In genomic region chr17:46785696-46786095, GRCh38 we compare ENCODE assay signal across 2 cellular contexts.
TF ChIP-seq lines count a peak whose summit lies in the region.

No MANE protein-coding gene starts in this region.

TF ChIP-seq in HepG2, 621 proteins besides CTCF, POLR2A, EP300 and RAD21:
- 0 out of 2 replicates have a peak, but pooled peaks have one; percentile 18 for TF ChIP-seq ZNF343 (CRISPR knock-in tag; IDR thresholded peaks at IDR 0.05)
- no peak for TF ChIP-seq ZNF7 (CRISPR knock-in tag; IDR thresholded peaks at IDR 0.05)
- TF ChIP-seq TEAD3 (CRISPR knock-in tag; optimal IDR thresholded peaks at IDR 0.05; ENCODE audit: borderline replicate concordance): peak; percentile 42
- no peak for TF ChIP-seq FOXA3 (CRISPR knock-in tag; IDR thresholded peaks at IDR 0.05)
- TF ChIP-seq ZFX (CRISPR knock-in tag; IDR thresholded peaks at IDR 0.05; ENCODE audit: low read depth): no peak
- TF ChIP-seq ZNF264 (CRISPR knock-in tag; IDR thresholded peaks at IDR 0.05): no peak
- TF ChIP-seq ZSCAN25 (CRISPR knock-in tag; IDR thresholded peaks at IDR 0.05): peak; percentile 69; the same call in 1 of the 2 replicates
- no peak for TF ChIP-seq GABPA (IDR thresholded peaks at IDR 0.05; ENCODE audit: low read depth, low read length)
- TF ChIP-seq GABPA (CRISPR knock-in tag; IDR thresholded peaks at IDR 0.05; ENCODE audit: low read depth): no peak
- no peak for TF ChIP-seq THAP11 (CRISPR knock-in tag; IDR thresholded peaks at IDR 0.05)
- TF ChIP-seq, protein P1, sequence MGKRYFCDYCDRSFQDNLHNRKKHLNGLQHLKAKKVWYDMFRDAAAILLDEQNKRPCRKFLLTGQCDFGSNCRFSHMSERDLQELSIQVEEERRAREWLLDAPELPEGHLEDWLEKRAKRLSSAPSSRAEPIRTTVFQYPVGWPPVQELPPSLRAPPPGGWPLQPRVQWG (CRISPR knock-in tag; IDR thresholded peaks at IDR 0.05; ENCODE audit: borderline replicate concordance, low read depth): no peak

TF ChIP-seq in K562, 482 proteins besides CTCF, POLR2A, EP300 and RAD21:
- TF ChIP-seq ZFPM2 (CRISPR knock-in tag; IDR thresholded peaks at IDR 0.05) (no peak), TEAD4 (IDR thresholded peaks at IDR 0.05; ENCODE audit: low read length) (peak; percentile 33; the same call in 1 of the 2 replicates), TEAD4 (CRISPR knock-in tag; IDR thresholded peaks at IDR 0.05; ENCODE audit: borderline replicate concordance) (no peak), RBM17 (IDR thresholded peaks at IDR 0.05; ENCODE audit: borderline replicate concordance, low read depth, low read length) (no peak), TEAD1 (CRISPR knock-in tag; IDR thresholded peaks at IDR 0.05) (peak; percentile 24 to 31; a peak in 1 of 4 replicates)
